ENCODE assay signal across 12 cellular contexts in genomic region chr12:90299121-90299520, GRCh38.
DNase-seq lines count a peak whose midpoint lies in the region; ATAC-seq, FAIRE-seq and TF ChIP-seq lines count a peak whose summit lies in the region.
"Had no signal": no experiment of that assay in that cellular context is flagged by ENCODE, and none has a peak within 500 bp of the region (broad histone marks: within the 10 kb centered on the region; RNA-seq: fewer than 3 reads in every experiment).

No MANE protein-coding gene starts in this region.

- no peak overlapping the region for H3K4me3 ChIP-seq in Peyer's patch

- no peaks in the 10 kb centered on the region for H3K9me3 ChIP-seq in Peyer's patch

- H3K27me3 ChIP-seq in Peyer's patch, result no peaks in the 10 kb centered on the region

- intact Hi-C loops in activated T-helper 2 cell treated with anti-CD3 and anti-CD28 coated beads, Interferon-gamma antibody, Interleukin-2, Interleukin-4, amounts not matched to agents 10 μg/mL and 5 μg/mL and 100 μg/mL, durations not matched to agents 14 hours and 24 hours and 36 hours (cut with micrococcal nuclease), result no loop called here

- TF ChIP-seq CTCF in GM20000 (IDR thresholded peaks at IDR 0.05; ENCODE audit: extremely low read depth, missing control alignments) (no peak), Peyer's patch (IDR thresholded peaks at IDR 0.05) (no peak), D721Med (IDR thresholded peaks at IDR 0.05; ENCODE audit: insufficient read depth, missing control alignments) (no peak)

- no peaks in the 10 kb centered on the region for H3K4me1 ChIP-seq in Peyer's patch

- no peak overlapping the region for H3K27ac Mint-ChIP-seq in activated T-helper 2 cell treated with anti-CD3 and anti-CD28 coated beads, Interferon-gamma antibody, Interleukin-2, Interleukin-4, amounts not matched to agents 10 μg/mL and 5 μg/mL and 100 μg/mL, durations not matched to agents 14 hours and 24 hours and 36 hours
- H3K27ac Mint-ChIP-seq: dendritic cell treated with granulocyte-macrophage colony-stimulating factor and Interleukin-4, amounts not matched to agents 40 ng/mL and 50 ng/mL, for 4 days had no signal

- ATAC-seq in GM18498 (IDR thresholded peaks at IDR 0.05; ENCODE audit: unreplicated experiment), result peak; percentile 92
- peak; percentile 90 for ATAC-seq in HG03135 (IDR thresholded peaks at IDR 0.05; ENCODE audit: unreplicated experiment)
- ATAC-seq: left lobe of liver had no signal

- H3K36me3 Mint-ChIP-seq in activated T-helper 2 cell treated with anti-CD3 and anti-CD28 coated beads, Interferon-gamma antibody, Interleukin-2, Interleukin-4, amounts not matched to agents 10 μg/mL and 5 μg/mL and 100 μg/mL, durations not matched to agents 14 hours and 24 hours and 36 hours (ENCODE audit: low read depth), result no peaks in the 10 kb centered on the region

- peak overlapping the region; percentile 59 for H3K4me3 Mint-ChIP-seq in activated T-helper 2 cell treated with anti-CD3 and anti-CD28 coated beads, Interferon-gamma antibody, Interleukin-2, Interleukin-4, amounts not matched to agents 10 μg/mL and 5 μg/mL and 100 μg/mL, durations not matched to agents 14 hours and 24 hours and 36 hours (ENCODE audit: low read depth)
- H3K4me3 Mint-ChIP-seq: dendritic cell treated with granulocyte-macrophage colony-stimulating factor and Interleukin-4, amounts not matched to agents 40 ng/mL and 50 ng/mL, for 4 days had no signal

- H3K9me3 Mint-ChIP-seq in activated T-helper 2 cell treated with anti-CD3 and anti-CD28 coated beads, Interferon-gamma antibody, Interleukin-2, Interleukin-4, amounts not matched to agents 10 μg/mL and 5 μg/mL and 100 μg/mL, durations not matched to agents 14 hours and 24 hours and 36 hours, result no peaks in the 10 kb centered on the region
- H3K9me3 Mint-ChIP-seq: dendritic cell treated with granulocyte-macrophage colony-stimulating factor and Interleukin-4, amounts not matched to agents 40 ng/mL and 50 ng/mL, for 4 days had no signal

- DNase-seq in GM20000 (ENCODE audit: low spot score), result peak; percentile 15
- DNase-seq in activated T-helper 2 cell treated with anti-CD3 and anti-CD28 coated beads, Interferon-gamma antibody, Interleukin-2, Interleukin-4, amounts not matched to agents 10 μg/mL and 5 μg/mL and 100 μg/mL, durations not matched to agents 14 hours and 24 hours and 36 hours (ENCODE audit: low spot score), result no peak
- no peak for DNase-seq in NCI-H226
- no peak for DNase-seq in globus pallidus (ENCODE audit: low spot score)
- DNase-seq in Peyer's patch, result no peak
- no peak for DNase-seq in D721Med (ENCODE audit: insufficient read length, low spot score)
- DNase-seq: MV-4-11, WERI-Rb-1 had no signal

- no peak for TF ChIP-seq POLR2A in Peyer's patch (IDR thresholded peaks at IDR 0.05)

- H3K27ac ChIP-seq in Peyer's patch, result no peak overlapping the region
- H3K27ac ChIP-seq: WERI-Rb-1 had no signal

- H3K4me1 Mint-ChIP-seq in activated T-helper 2 cell treated with anti-CD3 and anti-CD28 coated beads, Interferon-gamma antibody, Interleukin-2, Interleukin-4, amounts not matched to agents 10 μg/mL and 5 μg/mL and 100 μg/mL, durations not matched to agents 14 hours and 24 hours and 36 hours (ENCODE audit: low read depth), result peaks cover 17% of the 10 kb centered on the region

- H3K36me3 ChIP-seq in Peyer's patch, result no peaks in the 10 kb centered on the region
- H3K36me3 ChIP-seq: WERI-Rb-1 had no signal

- no peak for FAIRE-seq in D721Med (lab: Jason Lieb, UNC)

- peaks cover 25% of the 10 kb centered on the region for H3K27me3 Mint-ChIP-seq in activated T-helper 2 cell treated with anti-CD3 and anti-CD28 coated beads, Interferon-gamma antibody, Interleukin-2, Interleukin-4, amounts not matched to agents 10 μg/mL and 5 μg/mL and 100 μg/mL, durations not matched to agents 14 hours and 24 hours and 36 hours (ENCODE audit: low read depth)
- H3K27me3 Mint-ChIP-seq: dendritic cell treated with granulocyte-macrophage colony-stimulating factor and Interleukin-4, amounts not matched to agents 40 ng/mL and 50 ng/mL, for 4 days had no signal
